In genomic region chr1:207049514-207049913, GRCh38 we compare ENCODE assay signal across 6 cellular contexts.
DNase-seq lines count a peak whose midpoint lies in the region; ATAC-seq and TF ChIP-seq lines count a peak whose summit lies in the region.

No MANE protein-coding gene starts in this region.

- peak overlapping the region; percentile 99 for H3K4me3 ChIP-seq in epithelial cell of esophagus (ENCODE audit: low read length)

- no peak for TF ChIP-seq CTCF in epithelial cell of esophagus (IDR thresholded peaks at IDR 0.05; ENCODE audit: insufficient read depth, low read depth, low read length, missing control alignments)

- no peak overlapping the region for H3K27ac ChIP-seq in substantia nigra (ENCODE audit: low read depth, low read length, poor library complexity, severe bottlenecking)

- peaks cover 50% of the 10 kb centered on the region for H3K4me1 Mint-ChIP-seq in T-helper 2 cell treated with Interferon-gamma antibody and Interleukin-4, amounts not matched to agents 5 μg/mL and 100 μg/mL, for 36 hours (ENCODE audit: low read depth)
- peaks cover 69% of the 10 kb centered on the region for H3K4me1 Mint-ChIP-seq in stimulated activated naive CD8-positive, alpha-beta T cell treated with anti-CD3 and anti-CD28 coated beads, Interleukin-15, amount 100 ng/mL, for 72 hours

- no peaks in the 10 kb centered on the region for H3K27me3 Mint-ChIP-seq in T-helper 2 cell treated with Interferon-gamma antibody and Interleukin-4, amounts not matched to agents 5 μg/mL and 100 μg/mL, for 36 hours (ENCODE audit: low read depth)
- no peaks in the 10 kb centered on the region for H3K27me3 Mint-ChIP-seq in stimulated activated naive CD8-positive, alpha-beta T cell treated with anti-CD3 and anti-CD28 coated beads, Interleukin-15, amount 100 ng/mL, for 72 hours

- H3K36me3 Mint-ChIP-seq in T-helper 2 cell treated with Interferon-gamma antibody and Interleukin-4, amounts not matched to agents 5 μg/mL and 100 μg/mL, for 36 hours (ENCODE audit: low read depth), result peaks cover 38% of the 10 kb centered on the region

- DNase-seq in T-helper 2 cell treated with Interferon-gamma antibody and Interleukin-4, amounts not matched to agents 5 μg/mL and 100 μg/mL, for 36 hours (ENCODE audit: low spot score), result no peak
- DNase-seq in T-helper 2 cell (no peak), epithelial cell of esophagus (ENCODE audit: low read depth) (no peak), OCI-M2 (lab: John Stamatoyannopoulos, UW; ENCODE audit: unreplicated experiment) (no peak), substantia nigra (lab: John Stamatoyannopoulos, UW) (no peak)
- no peak for DNase-seq in stimulated activated naive CD8-positive, alpha-beta T cell treated with anti-CD3 and anti-CD28 coated beads, Interleukin-15, amount 100 ng/mL, for 72 hours

- peak overlapping the region; percentile 100 for H3K4me3 Mint-ChIP-seq in T-helper 2 cell treated with Interferon-gamma antibody and Interleukin-4, amounts not matched to agents 5 μg/mL and 100 μg/mL, for 36 hours
- H3K4me3 Mint-ChIP-seq in stimulated activated naive CD8-positive, alpha-beta T cell treated with anti-CD3 and anti-CD28 coated beads, Interleukin-15, amount 100 ng/mL, for 72 hours, result peak overlapping the region; percentile 92 to 100

- H3K9me3 Mint-ChIP-seq in T-helper 2 cell treated with Interferon-gamma antibody and Interleukin-4, amounts not matched to agents 5 μg/mL and 100 μg/mL, for 36 hours, result no peaks in the 10 kb centered on the region
- no peaks in the 10 kb centered on the region for H3K9me3 Mint-ChIP-seq in stimulated activated naive CD8-positive, alpha-beta T cell treated with anti-CD3 and anti-CD28 coated beads, Interleukin-15, amount 100 ng/mL, for 72 hours

- no peak for ATAC-seq in stimulated activated naive CD8-positive, alpha-beta T cell treated with anti-CD3 and anti-CD28 coated beads, Interleukin-15, amount 100 ng/mL, for 72 hours

- peak overlapping the region; percentile 99 for H3K27ac Mint-ChIP-seq in T-helper 2 cell treated with Interferon-gamma antibody and Interleukin-4, amounts not matched to agents 5 μg/mL and 100 μg/mL, for 36 hours
- no peak overlapping the region for H3K27ac Mint-ChIP-seq in stimulated activated naive CD8-positive, alpha-beta T cell treated with anti-CD3 and anti-CD28 coated beads, Interleukin-15, amount 100 ng/mL, for 72 hours
